In genomic region chr1:216576246-216576645, GRCh38 we compare ENCODE assay signal across 22 cellular contexts.
DNase-seq lines count a peak whose midpoint lies in the region; ATAC-seq, FAIRE-seq and TF ChIP-seq lines count a peak whose summit lies in the region.
"Had no signal": no experiment of that assay in that cellular context is flagged by ENCODE, and none has a peak within 500 bp of the region (broad histone marks: within the 10 kb centered on the region; RNA-seq: fewer than 3 reads in every experiment).

No MANE protein-coding gene starts in this region.

- no peaks in the 10 kb centered on the region for H3K79me1 ChIP-seq in IMR-90 (ENCODE audit: low read depth in 1 of 2, low read length in 2 of 2)

- ATAC-seq in IMR-90 (ENCODE audit: low read depth) (no peak), SK-N-SH treated with all-trans-retinoic acid at 6 μM for 48 hours (peak; percentile 57), foreskin keratinocyte (peak; percentile 25), GM21576 (IDR thresholded peaks at IDR 0.05; ENCODE audit: unreplicated experiment) (no peak), HepG2 (no peak), GM21526 (IDR thresholded peaks at IDR 0.05; ENCODE audit: low FRiP score, unreplicated experiment) (no peak)

- H3K36me3 ChIP-seq in IMR-90 (ENCODE audit: control insufficient read depth, insufficient read depth, low read length): no peaks in the 10 kb centered on the region
- no peaks in the 10 kb centered on the region for H3K36me3 ChIP-seq in HepG2 (replicated peaks in 1 of 2; ENCODE audit: control insufficient read depth in 1 of 2, insufficient read depth in 2 of 2, low read length in 2 of 2)

- no peak overlapping the region for H2AK9ac ChIP-seq in IMR-90 (replicated peaks; ENCODE audit: low read depth, low read length, poor library complexity)

- H2AK5ac ChIP-seq in IMR-90 (ENCODE audit: low read depth, low read length): no peak overlapping the region

- H4K20me1 ChIP-seq in IMR-90 (ENCODE audit: insufficient read depth, low read length) (no peaks in the 10 kb centered on the region), HepG2 (ENCODE audit: insufficient read depth, low read length) (no peaks in the 10 kb centered on the region)

- TF ChIP-seq POLR2A in IMR-90 (IDR thresholded peaks at IDR 0.05; ENCODE audit: low read depth, low read length) (no peak), HepG2 (IDR thresholded peaks at IDR 0.05; ENCODE audit: insufficient read depth in 1 of 2, low read depth in 2 of 2, low read length in 2 of 2) (no peak)

- in situ Hi-C loops in IMR-90 (cut with MboI; ENCODE audit: low sequenced_read_pairs) (no loop called here), HepG2 (cut with HindIII; ENCODE audit: extremely low pct_ligation_motif_present, low pct_unique_long_range_greater_than_20kb) (no loop called here)

- TF ChIP-seq CTCF in IMR-90 (conservative IDR thresholded peaks at IDR 0.05; ENCODE audit: low read depth, low read length): no peak
- TF ChIP-seq CTCF in foreskin keratinocyte (conservative IDR thresholded peaks at IDR 0.05): no peak
- TF ChIP-seq CTCF in HepG2 (CRISPR knock-in tag; IDR thresholded peaks at IDR 0.05): no peak

- H3K9ac ChIP-seq in IMR-90 (ENCODE audit: low read depth, low read length) (no peak overlapping the region), HepG2 (ENCODE audit: insufficient read depth, low read depth, low read length) (no peak overlapping the region)
- H3K9ac ChIP-seq: GM23248 had no signal

- TF ChIP-seq RAD21 in IMR-90 (IDR thresholded peaks at IDR 0.05; ENCODE audit: low read length) (no peak), HepG2 (CRISPR knock-in tag; IDR thresholded peaks at IDR 0.05) (no peak)

- H3K4me3 ChIP-seq in IMR-90 (ENCODE audit: insufficient read depth, low read depth, low read length) (no peak overlapping the region), HepG2 (replicated peaks in 1 of 3; ENCODE audit: insufficient read depth in 1 of 3, low read depth in 2 of 3, low read length in 3 of 3) (no peak overlapping the region)
- H3K4me3 ChIP-seq: GM23248 had no signal

- no peak overlapping the region for H3K27ac Mint-ChIP-seq in activated T-helper 2 cell treated with anti-CD3 and anti-CD28 coated beads, Interferon-gamma antibody, Interleukin-2, Interleukin-4, amounts not matched to agents 10 μg/mL and 5 μg/mL and 100 μg/mL, durations not matched to agents 14 hours and 24 hours and 36 hours
- H3K27ac Mint-ChIP-seq: CD8-positive, alpha-beta memory T cell; T-helper 1 cell treated with Interleukin-12 subunit alpha and Interleukin-12 subunit beta and Interleukin-4 antibody, amounts not matched to agents 30 μg/mL and 1 μg/mL, for 36 hours had no signal

- no peak overlapping the region for H3K18ac ChIP-seq in IMR-90 (ENCODE audit: low read depth, low read length)

- H3K79me2 ChIP-seq in HepG2 (ENCODE audit: insufficient read depth, low read length): no peaks in the 10 kb centered on the region

- DNase-seq in COLO829 (ENCODE audit: low spot score) (peak; percentile 76), IMR-90 (peak; percentile 2), foreskin keratinocyte (no peak), HepG2 (ENCODE audit: low spot score) (no peak)
- DNase-seq in activated T-helper 2 cell treated with anti-CD3 and anti-CD28 coated beads, Interferon-gamma antibody, Interleukin-2, Interleukin-4, amounts not matched to agents 10 μg/mL and 5 μg/mL and 100 μg/mL, durations not matched to agents 14 hours and 24 hours and 36 hours (ENCODE audit: low spot score): no peak
- DNase-seq: C1 segment of cervical spinal cord; CD8-positive, alpha-beta memory T cell; DMS79 treated with DMSO at 0.1 percent for 48 hours; GDM1; GM23248; HCEC 1CT; Karpas-422; NCI-H1048; NCI-H146; NCI-H2029 treated with DMSO at 0.1 percent for 48 hours; NCI-H446 treated with DMSO at 0.1 percent for 48 hours; NCI-H748 treated with DMSO at 0.1 percent for 48 hours; SHP77 had no signal

- H4K8ac ChIP-seq in IMR-90 (ENCODE audit: low read depth in 2 of 2, low read length in 2 of 2): no peak overlapping the region

- H4K91ac ChIP-seq in IMR-90 (ENCODE audit: insufficient read depth, low read depth, low read length): no peak overlapping the region

- BruUV-seq in IMR-90 (replicated peaks; lab: Mats Ljungman, UMichigan) (no TSS peak), HepG2 (replicated peaks; lab: Mats Ljungman, UMichigan) (no TSS peak)

- TF ChIP-seq EP300 in HepG2 (IDR thresholded peaks at IDR 0.05; ENCODE audit: low read depth in 2 of 2, low read length in 2 of 2): no peak
- no peak for TF ChIP-seq EP300 in HepG2 (CRISPR knock-in tag; IDR thresholded peaks at IDR 0.05; ENCODE audit: borderline replicate concordance)

- intact Hi-C loops in IMR-90 (cut with micrococcal nuclease) (no loop called here), HepG2 (cut with micrococcal nuclease; ENCODE audit: unreplicated experiment) (no loop called here)
- intact Hi-C loops in activated T-helper 2 cell treated with anti-CD3 and anti-CD28 coated beads, Interferon-gamma antibody, Interleukin-2, Interleukin-4, amounts not matched to agents 10 μg/mL and 5 μg/mL and 100 μg/mL, durations not matched to agents 14 hours and 24 hours and 36 hours (cut with micrococcal nuclease): no loop called here

- H3K9me3 Mint-ChIP-seq in activated T-helper 2 cell treated with anti-CD3 and anti-CD28 coated beads, Interferon-gamma antibody, Interleukin-2, Interleukin-4, amounts not matched to agents 10 μg/mL and 5 μg/mL and 100 μg/mL, durations not matched to agents 14 hours and 24 hours and 36 hours: no peaks in the 10 kb centered on the region
- H3K9me3 Mint-ChIP-seq: T-helper 1 cell treated with Interleukin-12 subunit alpha and Interleukin-12 subunit beta and Interleukin-4 antibody, amounts not matched to agents 30 μg/mL and 1 μg/mL, for 36 hours had no signal

- dilution Hi-C loops in IMR-90 (cut with HindIII; ENCODE audit: low sequenced_read_pairs, unreplicated experiment): no loop called here

- H3K4me2 ChIP-seq in IMR-90 (ENCODE audit: low read depth, low read length) (no peak overlapping the region), HepG2 (ENCODE audit: low read depth, low read length) (no peak overlapping the region)

- H3K9me3 ChIP-seq in IMR-90 (ENCODE audit: control insufficient read depth, insufficient read depth, low read length): no peaks in the 10 kb centered on the region
- no peaks in the 10 kb centered on the region for H3K9me3 ChIP-seq in HepG2 (ENCODE audit: low read length)

- H2BK20ac ChIP-seq in IMR-90 (ENCODE audit: low read depth, low read length): no peak overlapping the region

- H3K4me1 Mint-ChIP-seq in activated T-helper 2 cell treated with anti-CD3 and anti-CD28 coated beads, Interferon-gamma antibody, Interleukin-2, Interleukin-4, amounts not matched to agents 10 μg/mL and 5 μg/mL and 100 μg/mL, durations not matched to agents 14 hours and 24 hours and 36 hours (ENCODE audit: low read depth): no peaks in the 10 kb centered on the region
- H3K4me1 Mint-ChIP-seq: CD8-positive, alpha-beta memory T cell had no signal

- H2AFZ ChIP-seq in IMR-90 (replicated peaks; ENCODE audit: low read length, poor library complexity) (no peak overlapping the region), HepG2 (ENCODE audit: low read length) (no peak overlapping the region)
- H2AFZ ChIP-seq: GM23248 had no signal

- H2BK15ac ChIP-seq in IMR-90 (ENCODE audit: low read depth, low read length): no peak overlapping the region

- CTCF ChIA-PET in IMR-90 (lab: Yijun Ruan, JAX) (interaction anchor here (0.7 kb wide), 3 partner anchors 9 to 112 kb away, joined by 3 to 5 read pairs (median 3); no protein-coding TSS in a partner anchor), HepG2 (lab: Yijun Ruan, JAX; ENCODE audit: low intra/inter-chr PET ratio, low total read pairs) (no interaction called here)

- FAIRE-seq in HepG2 (lab: Jason Lieb, UNC): no peak

- POLR2A ChIA-PET in IMR-90 (lab: Charles Lee; ENCODE audit: unreplicated experiment) (no interaction called here), HepG2 (lab: Yijun Ruan, JAX) (no interaction called here)

- H3K4me3 Mint-ChIP-seq in activated T-helper 2 cell treated with anti-CD3 and anti-CD28 coated beads, Interferon-gamma antibody, Interleukin-2, Interleukin-4, amounts not matched to agents 10 μg/mL and 5 μg/mL and 100 μg/mL, durations not matched to agents 14 hours and 24 hours and 36 hours (ENCODE audit: low read depth): no peak overlapping the region
- H3K4me3 Mint-ChIP-seq: CD8-positive, alpha-beta memory T cell; T-helper 1 cell treated with Interleukin-12 subunit alpha and Interleukin-12 subunit beta and Interleukin-4 antibody, amounts not matched to agents 30 μg/mL and 1 μg/mL, for 36 hours had no signal

- H3K27ac ChIP-seq in IMR-90 (ENCODE audit: insufficient read depth, low read length): no peak overlapping the region
- H3K27ac ChIP-seq in foreskin keratinocyte: no peak overlapping the region
- no peak overlapping the region for H3K27ac ChIP-seq in HepG2 (ENCODE audit: extremely low read length, insufficient read depth, low read length)
- H3K27ac ChIP-seq: GM23248 had no signal

- no CpG with 5 or more reads among the region's 3 CpGs for WGBS in IMR-90 (ENCODE audit: extremely low coverage in 2 of 2, insufficient read length in 1 of 2), 2 experiments
- WGBS in HepG2 (ENCODE audit: low lambda C conversion rate): 0% methylated on average over 3 of the region's 3 CpGs

- H3K9me1 ChIP-seq in IMR-90 (ENCODE audit: insufficient read depth, low read length): no peaks in the 10 kb centered on the region

- no peaks in the 10 kb centered on the region for H3K36me3 Mint-ChIP-seq in activated T-helper 2 cell treated with anti-CD3 and anti-CD28 coated beads, Interferon-gamma antibody, Interleukin-2, Interleukin-4, amounts not matched to agents 10 μg/mL and 5 μg/mL and 100 μg/mL, durations not matched to agents 14 hours and 24 hours and 36 hours (ENCODE audit: low read depth)
- H3K36me3 Mint-ChIP-seq: CD8-positive, alpha-beta memory T cell had no signal

- no peak overlapping the region for H3K4ac ChIP-seq in IMR-90 (ENCODE audit: low read depth, low read length)

- H3K14ac ChIP-seq in IMR-90 (replicated peaks; ENCODE audit: low read depth, low read length): no peak overlapping the region

- no peaks in the 10 kb centered on the region for H3K4me1 ChIP-seq in IMR-90 (ENCODE audit: control insufficient read depth, insufficient read depth, low read length)
- no peaks in the 10 kb centered on the region for H3K4me1 ChIP-seq in foreskin keratinocyte
- H3K4me1 ChIP-seq in HepG2 (ENCODE audit: insufficient read depth, low read length): no peaks in the 10 kb centered on the region

- H4K5ac ChIP-seq in IMR-90 (ENCODE audit: low read depth, low read length): no peak overlapping the region

- H3K27me3 ChIP-seq in IMR-90 (ENCODE audit: control insufficient read depth, insufficient read depth, low read length) (no peaks in the 10 kb centered on the region), foreskin keratinocyte (peaks cover 4% of the 10 kb centered on the region), HepG2 (ENCODE audit: control insufficient read depth in 1 of 2, insufficient read depth in 2 of 2, low read length in 2 of 2) (no peaks in the 10 kb centered on the region)

- no peak overlapping the region for H2BK120ac ChIP-seq in IMR-90 (ENCODE audit: low read depth, low read length)

- H3K27me3 Mint-ChIP-seq in activated T-helper 2 cell treated with anti-CD3 and anti-CD28 coated beads, Interferon-gamma antibody, Interleukin-2, Interleukin-4, amounts not matched to agents 10 μg/mL and 5 μg/mL and 100 μg/mL, durations not matched to agents 14 hours and 24 hours and 36 hours (ENCODE audit: low read depth): no peaks in the 10 kb centered on the region
- H3K27me3 Mint-ChIP-seq: CD8-positive, alpha-beta memory T cell had no signal

- no peak overlapping the region for H2BK5ac ChIP-seq in IMR-90 (ENCODE audit: low read depth, low read length, poor library complexity, severe bottlenecking)

- no peak overlapping the region for H3K56ac ChIP-seq in IMR-90 (ENCODE audit: extremely low read depth, insufficient read depth, low read length)

- H3K23ac ChIP-seq in IMR-90 (ENCODE audit: low read depth, low read length): no peak overlapping the region

Comparison
In these comparisons a context has a peak if more than half of its experiments do, and no peak if none do; other contexts are left out.
1. DNase-seq: peak in COLO829 (single experiment) and IMR-90 (single experiment); none in foreskin keratinocyte (0 of 2), HepG2 (single experiment) and activated T-helper 2 cell treated with anti-CD3 and anti-CD28 coated beads, Interferon-gamma antibody, Interleukin-2, Interleukin-4, amounts not matched to agents 10 μg/mL and 5 μg/mL and 100 μg/mL, durations not matched to agents 14 hours and 24 hours and 36 hours (single experiment).
2. ATAC-seq: peak in SK-N-SH treated with all-trans-retinoic acid at 6 μM for 48 hours (single experiment) and foreskin keratinocyte (single experiment); none in IMR-90 (single experiment), GM21576 (single experiment), HepG2 (single experiment) and GM21526 (single experiment).